In the genomic region with DNA sequence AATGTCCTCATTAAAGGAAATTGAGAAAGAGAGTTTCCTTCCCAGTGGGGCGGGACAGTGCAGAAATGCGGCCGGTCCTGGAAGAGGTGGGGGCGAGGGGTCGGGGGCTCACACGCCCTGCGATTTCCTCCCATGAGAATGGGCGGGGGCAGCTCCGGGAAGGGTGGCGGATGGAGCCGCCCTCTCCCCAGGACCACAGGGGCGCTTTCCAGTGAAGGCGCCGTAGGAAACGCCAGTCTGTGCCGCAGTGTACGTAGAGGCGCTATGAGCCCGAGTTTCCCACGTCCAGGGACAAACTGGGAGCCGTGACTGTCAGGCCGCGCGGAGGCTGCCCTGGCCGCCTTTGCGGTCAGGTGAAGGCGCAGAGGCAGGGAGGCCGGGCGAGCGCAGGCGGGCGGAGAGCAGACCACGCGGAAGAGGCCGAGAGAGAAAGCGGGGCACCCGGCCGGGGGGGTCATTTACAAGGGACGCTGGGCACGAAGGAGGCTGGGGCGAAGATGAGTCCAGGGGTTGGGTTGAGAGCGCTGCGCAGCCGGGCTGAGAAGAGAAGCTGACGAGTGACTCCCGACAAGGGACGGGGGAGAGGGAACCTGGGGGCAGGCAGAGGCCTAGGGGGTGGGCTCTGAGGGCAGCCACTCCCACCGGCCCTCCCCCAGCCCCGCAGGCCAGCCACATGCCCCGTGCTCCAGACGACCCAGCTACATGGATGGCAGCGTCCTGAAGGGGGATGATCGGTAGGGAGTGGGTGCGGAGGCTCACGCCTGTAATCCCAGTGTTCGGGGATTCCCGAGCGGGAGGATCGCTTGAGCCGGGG, we compare ENCODE assay signal across 8 cellular contexts. TPM values are rescaled to one million over a fixed set of nuclear protein-coding genes. Genes with fewer than 3 reads are reported as not detected.
DNase-seq lines count a peak whose midpoint lies in the region; ATAC-seq, FAIRE-seq and TF ChIP-seq lines count a peak whose summit lies in the region.

No MANE protein-coding gene starts in this region.

- H3K4me3 ChIP-seq in A673 (ENCODE audit: low read depth, low read length, poor library complexity, severe bottlenecking) (peak overlapping the region; percentile 28), kidney (ENCODE audit: low read length in 2 of 2) (peak overlapping the region; percentile 52 to 58)

- BruUV-seq in A673 (replicated peaks; lab: Mats Ljungman, UMichigan), result no TSS peak

- intact Hi-C loops in A673 (cut with micrococcal nuclease; ENCODE audit: unreplicated experiment) (no loop called here), kidney (cut with DNase I) (no loop called here)

- no peaks in the 10 kb centered on the region for H3K27me3 ChIP-seq in A673 (replicated peaks; ENCODE audit: insufficient read depth, low read depth, low read length, poor library complexity)

- FAIRE-seq in kidney (lab: Jason Lieb, UNC), result no peak

- H3K9ac ChIP-seq in kidney (ENCODE audit: low read length in 2 of 2), result peak overlapping the region in 1 of 2 donors; percentile 44

- H3K9me3 ChIP-seq in A673 (ENCODE audit: low read depth, low read length, poor library complexity, severe bottlenecking) (no peaks in the 10 kb centered on the region), kidney (ENCODE audit: control insufficient read depth in 1 of 2, low read length in 2 of 2) (no peaks in the 10 kb centered on the region)

- DNase-seq in A673 (ENCODE audit: low spot score), result no peak
- peak; percentile 78 for DNase-seq in UCSD-AML1 (lab: John Stamatoyannopoulos, UW; ENCODE audit: unreplicated experiment)
- DNase-seq in central memory CD4-positive, alpha-beta T cell, result peak; percentile 42
- DNase-seq in kidney, result peak; percentile 91
- peak; percentile 63 for DNase-seq in stimulated activated CD4-positive, alpha-beta T cell treated with anti-CD3 and anti-CD28 coated beads, Interleukin-15, amount 100 ng/mL, for 24 hours
- DNase-seq in NCI-H524 (lab: John Stamatoyannopoulos, UW), result no peak

- no peak overlapping the region for H3K27ac ChIP-seq in A673 (ENCODE audit: low read depth, low read length, poor library complexity, severe bottlenecking)
- peak overlapping the region; percentile 74 to 85 for H3K27ac ChIP-seq in kidney (ENCODE audit: low read depth in 2 of 2, low read length in 2 of 2)

- ATAC-seq in GM18858 (IDR thresholded peaks at IDR 0.05; ENCODE audit: unreplicated experiment) (peak; percentile 38), HG03103 (IDR thresholded peaks at IDR 0.05; ENCODE audit: low read depth, unreplicated experiment) (peak; percentile 43)

- H3K4me1 ChIP-seq in A673 (ENCODE audit: insufficient read depth, low read length, poor library complexity, severe bottlenecking) (peaks cover 5% of the 10 kb centered on the region), kidney (ENCODE audit: control insufficient read depth in 1 of 2, insufficient read depth in 1 of 2, low read depth in 1 of 2, low read length in 2 of 2) (peaks cover 6 to 8% of the 10 kb centered on the region in 2 donors)

- TF ChIP-seq CTCF in A673 (conservative IDR thresholded peaks at IDR 0.05; ENCODE audit: low read depth, low read length) (no peak), kidney (IDR thresholded peaks at IDR 0.05; ENCODE audit: borderline replicate concordance, extremely low read depth, insufficient read depth) (no peak)

- no peaks in the 10 kb centered on the region for H3K36me3 ChIP-seq in A673 (ENCODE audit: insufficient read depth, low read length, poor library complexity, severe bottlenecking)
- no peaks in the 10 kb centered on the region for H3K36me3 ChIP-seq in kidney (ENCODE audit: control insufficient read depth in 1 of 2, insufficient read depth in 2 of 2, low read length in 2 of 2)

- CTCF ChIA-PET in A673 (lab: Charles Lee), result no interaction called here

- POLR2A ChIA-PET in A673 (lab: Charles Lee; ENCODE audit: low non-redundant PET), result no interaction called here

RNA-seq across cellular contexts. Expression of gene ALOX5, which starts 45.0 kb away (rescaled TPM):
- total RNA-seq in A673 (2021), result not detected in 2 replicates
- total RNA-seq in kidney, result 58.1 TPM
- 2.5 TPM for polyA plus RNA-seq in kidney (ENCODE audit: insufficient read depth, low read depth, low replicate concordance)

Comparison
In these comparisons a context has a peak if more than half of its experiments do, and no peak if none do; other contexts are left out.
1. DNase-seq: peak in UCSD-AML1 (single experiment), central memory CD4-positive, alpha-beta T cell (single experiment), kidney (single experiment) and stimulated activated CD4-positive, alpha-beta T cell treated with anti-CD3 and anti-CD28 coated beads, Interleukin-15, amount 100 ng/mL, for 24 hours (single experiment); none in A673 (single experiment) and NCI-H524 (0 of 2).
2. RNA of gene ALOX5, which starts 45.0 kb away (total RNA-seq): 58.1 TPM in kidney (single experiment); not detected in A673; every median in the first group is over 10 times any median in the second.